7 cellular contexts compared by ENCODE assay signal in genomic region chr20:12083269-12083668, GRCh38.
"Had no signal": no experiment of that assay in that cellular context is flagged by ENCODE, and none has a peak within 500 bp of the region (broad histone marks: within the 10 kb centered on the region; RNA-seq: fewer than 3 reads in every experiment).

No MANE protein-coding gene starts in this region.

- FAIRE-seq: G401.6, GM12891, GM12892, GM18507, GM19239 had no signal

- DNase-seq: GDM1, GF-D8 had no signal
